19 cellular contexts compared by ENCODE assay signal in genomic region chr6:82917346-82918064, GRCh38.
DNase-seq lines count a peak whose midpoint lies in the region; FAIRE-seq and TF ChIP-seq lines count a peak whose summit lies in the region.
"Had no signal": no experiment of that assay in that cellular context is flagged by ENCODE, and none has a peak within 500 bp of the region (broad histone marks: within the 10 kb centered on the region; RNA-seq: fewer than 3 reads in every experiment).

No MANE protein-coding gene starts in this region.

- TF ChIP-seq RAD21 in SK-N-SH (IDR thresholded peaks at IDR 0.05; ENCODE audit: low read length): no peak

- no peaks in the 10 kb centered on the region for H3K9me2 ChIP-seq in SK-N-SH

- POLR2A ChIA-PET in SK-N-SH (lab: Yijun Ruan, JAX): no interaction called here

- H3K9ac ChIP-seq in HUES48 (ENCODE audit: low read depth, low read length): peak overlapping the region; percentile 23; the same call in 1 of the 2 replicates
- H3K9ac ChIP-seq in SK-N-SH: no peak overlapping the region
- H3K9ac ChIP-seq: parathyroid adenoma had no signal

- no peak overlapping the region for H3K27ac ChIP-seq in HUES48 (ENCODE audit: low read depth, low read length)
- H3K27ac ChIP-seq in SK-N-SH (ENCODE audit: low read depth in 2 of 2, low read length in 1 of 2): no peak overlapping the region
- H3K27ac ChIP-seq: parathyroid adenoma had no signal

- no peak for FAIRE-seq in GM12892 (lab: Jason Lieb, UNC)

- H3K27me3 ChIP-seq in HUES48 (ENCODE audit: control insufficient read depth, insufficient read depth, low read length) (no peaks in the 10 kb centered on the region), SK-N-SH (ENCODE audit: insufficient read depth) (no peaks in the 10 kb centered on the region)
- H3K27me3 ChIP-seq: MG63 had no signal

- no peak overlapping the region for H3K4me2 ChIP-seq in SK-N-SH

- H3K79me2 ChIP-seq in SK-N-SH (ENCODE audit: insufficient read depth): no peaks in the 10 kb centered on the region
- H3K79me2 ChIP-seq: parathyroid adenoma had no signal

- peaks cover 6% of the 10 kb centered on the region for H3K36me3 ChIP-seq in HUES48 (ENCODE audit: control insufficient read depth, insufficient read depth, low read length)
- H3K36me3 ChIP-seq in SK-N-SH (replicated peaks in 1 of 2; ENCODE audit: control insufficient read depth in 1 of 2, insufficient read depth in 2 of 2, low read length in 1 of 2): no peaks in the 10 kb centered on the region
- H3K36me3 ChIP-seq: MG63 had no signal

- no peak for TF ChIP-seq POLR2A in GM12892 (IDR thresholded peaks at IDR 0.05; ENCODE audit: low read depth, low read length)

- 91% methylated on average over 6 of the region's 6 CpGs for WGBS in SK-N-SH (ENCODE audit: low lambda C conversion rate)

- DNase-seq in astrocyte of the hippocampus (ENCODE audit: low read depth, low spot score) (peak; percentile 10), iris pigment epithelial cell (ENCODE audit: low read depth) (peak; percentile 24), renal cortical epithelial cell (ENCODE audit: low read depth) (peak; percentile 84), EL (no peak), GM12892 (ENCODE audit: insufficient read length) (no peak), SK-N-SH (no peak)
- DNase-seq: activated CD4-positive, alpha-beta T cell treated with anti-CD3 and anti-CD28 coated beads for 1 hour; CD4-positive, alpha-beta memory T cell; foreskin melanocyte; kidney; mesendoderm; MG63; naive thymus-derived CD8-positive, alpha-beta T cell; NCI-H1436 treated with DMSO at 0.1 percent for 48 hours; NCI-H524 treated with DMSO at 0.1 percent for 48 hours; stimulated activated CD4-positive, alpha-beta T cell treated with anti-CD3 and anti-CD28 coated beads, Interleukin-1b, Interleukin-23, amount 100 ng/mL, for 48 hours; stimulated activated naive CD4-positive, alpha-beta T cell treated with Interleukin-2 at 50 U/mL for 16 hours had no signal

- no peaks in the 10 kb centered on the region for H3F3A ChIP-seq in SK-N-SH (replicated peaks; ENCODE audit: insufficient read depth)

- no peak overlapping the region for H2AFZ ChIP-seq in SK-N-SH (ENCODE audit: low read depth)
- H2AFZ ChIP-seq: parathyroid adenoma had no signal

- H4K20me1 ChIP-seq in SK-N-SH (ENCODE audit: insufficient read depth): no peaks in the 10 kb centered on the region

- no peak for TF ChIP-seq CTCF in SK-N-SH (IDR thresholded peaks at IDR 0.05)

- peaks cover 5% of the 10 kb centered on the region; the same call in 1 of the 2 replicates for H3K9me3 ChIP-seq in HUES48 (ENCODE audit: control insufficient read depth, insufficient read depth, low read length)
- H3K9me3 ChIP-seq in SK-N-SH: no peaks in the 10 kb centered on the region

- CTCF ChIA-PET in SK-N-SH (lab: Yijun Ruan, JAX): interaction anchor here (1.2 kb wide), 2 partner anchors 12 to 39 kb away, joined by 3 read pairs; no protein-coding TSS in a partner anchor

- H3K4me1 ChIP-seq in HUES48 (ENCODE audit: control insufficient read depth, insufficient read depth, low read length) (no peaks in the 10 kb centered on the region), SK-N-SH (ENCODE audit: control insufficient read depth in 1 of 2, insufficient read depth in 2 of 2, low read depth in 1 of 2, low read length in 1 of 2) (no peaks in the 10 kb centered on the region)
- H3K4me1 ChIP-seq: parathyroid adenoma had no signal

- TF ChIP-seq EP300 in SK-N-SH (IDR thresholded peaks at IDR 0.05; ENCODE audit: borderline replicate concordance in 1 of 2, low read depth in 1 of 2, low read length in 1 of 2): no peak

- H3K4me3 ChIP-seq in HUES48 (ENCODE audit: low read depth, low read length) (no peak overlapping the region), SK-N-SH (ENCODE audit: low read depth in 2 of 2, low read length in 1 of 2) (no peak overlapping the region)
- H3K4me3 ChIP-seq: MG63 had no signal

TF ChIP-seq in SK-N-SH, 30 proteins besides CTCF, POLR2A, EP300 and RAD21:
- no peak for TF ChIP-seq ZBTB33 (IDR thresholded peaks at IDR 0.05; ENCODE audit: borderline replicate concordance, low read depth)
- no peak for TF ChIP-seq GABPA (IDR thresholded peaks at IDR 0.05; ENCODE audit: low read depth)
- no peak for TF ChIP-seq ELF1 (IDR thresholded peaks at IDR 0.05)
- TF ChIP-seq NRF1 (IDR thresholded peaks at IDR 0.05; ENCODE audit: low read depth, low read length): no peak
- no peak for TF ChIP-seq RFX5 (IDR thresholded peaks at IDR 0.05; ENCODE audit: low read length)
- TF ChIP-seq GATA2 (CRISPR knock-in tag; IDR thresholded peaks at IDR 0.05): no peak
- no peak for TF ChIP-seq MXI1 (IDR thresholded peaks at IDR 0.05; ENCODE audit: low read depth, low read length)
- no peak for TF ChIP-seq TAF1 (IDR thresholded peaks at IDR 0.05; ENCODE audit: borderline replicate concordance, low read depth, low read length)

Comparison
In these comparisons a context has a peak if more than half of its experiments do, and no peak if none do; other contexts are left out.
1. DNase-seq: peak in astrocyte of the hippocampus (single experiment), iris pigment epithelial cell (single experiment) and renal cortical epithelial cell (single experiment); none in EL (single experiment), GM12892 (single experiment) and SK-N-SH (single experiment).